Comparison of ENCODE assay signal across 17 cellular contexts in the genomic region with DNA sequence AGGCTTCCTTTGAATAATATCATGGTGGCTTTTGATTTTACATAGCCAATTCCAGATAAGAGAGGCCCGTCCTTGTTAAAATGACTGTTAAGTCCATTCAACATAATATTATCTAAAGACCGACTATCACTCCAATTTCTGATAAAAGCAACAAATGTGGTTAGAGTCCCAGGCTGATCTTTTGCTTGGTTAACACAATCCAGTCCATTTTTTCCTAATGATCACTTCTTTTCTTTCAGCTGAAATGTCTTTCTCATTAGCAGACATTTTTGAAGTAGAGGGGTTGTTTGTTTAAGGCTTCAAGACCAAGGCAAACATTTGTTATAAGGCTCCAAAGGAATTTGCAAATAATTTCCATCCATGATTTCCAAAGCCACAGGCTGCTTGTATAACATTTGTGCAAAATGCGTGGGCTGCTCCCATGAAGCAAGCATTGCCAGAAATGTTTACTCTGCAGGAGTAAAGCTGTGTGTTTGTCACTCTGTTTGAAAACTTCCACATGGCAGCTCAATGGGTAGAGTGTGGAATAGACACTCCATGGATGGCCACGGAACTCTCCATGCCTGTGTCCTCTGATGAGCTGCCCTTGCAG.
DNase-seq lines count a peak whose midpoint lies in the region; TF ChIP-seq lines count a peak whose summit lies in the region.
"Had no signal": no experiment of that assay in that cellular context is flagged by ENCODE, and none has a peak within 500 bp of the region (broad histone marks: within the 10 kb centered on the region; RNA-seq: fewer than 3 reads in every experiment).

No MANE protein-coding gene starts in this region.

- H3K79me2 ChIP-seq in mammary epithelial cell (ENCODE audit: insufficient read depth, low read length): no peaks in the 10 kb centered on the region

- no peaks in the 10 kb centered on the region for H3K36me3 ChIP-seq in HEK293 (ENCODE audit: control insufficient read depth in 2 of 2, insufficient read depth in 1 of 2, low read length in 2 of 2)
- no peaks in the 10 kb centered on the region for H3K36me3 ChIP-seq in right atrium auricular region
- no peaks in the 10 kb centered on the region for H3K36me3 ChIP-seq in stomach
- no peaks in the 10 kb centered on the region for H3K36me3 ChIP-seq in mammary epithelial cell (ENCODE audit: insufficient read depth, low read length)
- no peaks in the 10 kb centered on the region for H3K36me3 ChIP-seq in HAP-1 (replicated peaks)
- H3K36me3 ChIP-seq: gastroesophageal sphincter had no signal

- dilution Hi-C loops in mammary epithelial cell (cut with HindIII; ENCODE audit: low sequenced_read_pairs): loop anchor here (5.0 kb wide), 1 partner anchor 44 kb away; no protein-coding TSS in a partner anchor

- H4K20me1 ChIP-seq in mammary epithelial cell (ENCODE audit: insufficient read depth, low read length): no peaks in the 10 kb centered on the region

- no peak for TF ChIP-seq EP300 in stomach (IDR thresholded peaks at IDR 0.05)

- H3K9me3 ChIP-seq in HEK293 (ENCODE audit: control insufficient read depth, insufficient read depth, low read depth, low read length) (no peaks in the 10 kb centered on the region), right atrium auricular region (peaks cover 0 to 5% of the 10 kb centered on the region in 2 donors), stomach (peaks cover 0 to 13% (median 8%) of the 10 kb centered on the region in 4 donors), mammary epithelial cell (replicated peaks; ENCODE audit: insufficient read depth, low read length) (peaks cover 2% of the 10 kb centered on the region), HAP-1 (no peaks in the 10 kb centered on the region)
- H3K9me3 ChIP-seq: gastroesophageal sphincter had no signal

- intact Hi-C loops in stomach (cut with DNase I; ENCODE audit: low total_unique reads) (no loop called here), mammary epithelial cell (cut with micrococcal nuclease) (no loop called here)

- H3K4me1 ChIP-seq in HEK293 (ENCODE audit: control insufficient read depth, insufficient read depth, low read length) (no peaks in the 10 kb centered on the region), right atrium auricular region (peaks cover 0 to 27% of the 10 kb centered on the region in 2 donors), stomach (peaks cover 0 to 20% (median 8%) of the 10 kb centered on the region in 4 donors), mammary epithelial cell (ENCODE audit: insufficient read depth, low read length) (no peaks in the 10 kb centered on the region), HAP-1 (no peaks in the 10 kb centered on the region)

- TF ChIP-seq CTCF in HEK293 (tag by site-specific recombination; IDR thresholded peaks at IDR 0.05): no peak
- TF ChIP-seq CTCF in right atrium auricular region (IDR thresholded peaks at IDR 0.05): no peak
- no peak for TF ChIP-seq CTCF in stomach (IDR thresholded peaks at IDR 0.05)
- no peak for TF ChIP-seq CTCF in mammary epithelial cell (conservative IDR thresholded peaks at IDR 0.05 in 1 of 2, IDR thresholded peaks at IDR 0.05 in 1 of 2; ENCODE audit: extremely low read depth in 1 of 2, insufficient read depth in 1 of 2, low read depth in 1 of 2, low read length in 2 of 2)

- peak; percentile 89 for DNase-seq in astrocyte of the hippocampus (ENCODE audit: low read depth, low spot score)
- no peak for DNase-seq in right atrium auricular region (ENCODE audit: low spot score)
- DNase-seq in stomach: no peak
- DNase-seq in activated naive CD4-positive, alpha-beta T cell treated with anti-CD3 and anti-CD28 coated beads, Interleukin-2, amount 50 U/mL, for 16 hours: no peak
- no peak for DNase-seq in mammary epithelial cell
- DNase-seq in HAP-1 (ENCODE audit: low spot score in 2 of 2): no peak
- no peak for DNase-seq in activated CD8-positive, alpha-beta memory T cell treated with anti-CD3 and anti-CD28 coated beads for 24 hours
- DNase-seq: activated CD8-positive, alpha-beta memory T cell treated with anti-CD3 and anti-CD28 coated beads, Interleukin-2, amount 50 U/mL, for 48 hours; CD8-positive, alpha-beta T cell; islet precursor cell; naive thymus-derived CD4-positive, alpha-beta T cell; NCI-H1105; NCI-H446; PC-9; stimulated activated CD4-positive, alpha-beta T cell treated with anti-CD3 and anti-CD28 coated beads, Interleukin-4, amount 100 ng/mL, for 1 hour had no signal

- H3K27me3 ChIP-seq in right atrium auricular region (no peaks in the 10 kb centered on the region), stomach (no peaks in the 10 kb centered on the region), mammary epithelial cell (ENCODE audit: insufficient read depth, low read length) (no peaks in the 10 kb centered on the region), HAP-1 (ENCODE audit: low read depth) (no peaks in the 10 kb centered on the region)
- H3K27me3 ChIP-seq: gastroesophageal sphincter had no signal

- H3K4me2 ChIP-seq in mammary epithelial cell (ENCODE audit: insufficient read depth, low read depth, low read length): no peak overlapping the region
- H3K4me2 ChIP-seq: PC-9 had no signal

- in situ Hi-C loops in mammary epithelial cell (cut with MboI; ENCODE audit: low sequenced_read_pairs in 2 of 2): no loop called here
- in situ Hi-C loops in HAP-1 (cut with MboI; ENCODE audit: low sequenced_read_pairs): no loop called here

- TF ChIP-seq POLR2A in stomach (IDR thresholded peaks at IDR 0.05): no peak

- H2AFZ ChIP-seq in mammary epithelial cell (ENCODE audit: low read depth, low read length): no peak overlapping the region
- H2AFZ ChIP-seq: PC-9 had no signal

- POLR2A ChIA-PET in HEK293 (lab: Yijun Ruan, JAX): interaction anchor here (0.6 kb wide), 1 partner anchor 10 kb away, joined by 3 read pairs; no protein-coding TSS in a partner anchor

- 23 to 45% (median 33%) methylated on average over 4 of the region's 4 CpGs for WGBS in stomach, 5 donors
- 82% methylated on average over 4 of the region's 4 CpGs for WGBS in mammary epithelial cell (ENCODE audit: low coverage, missing lambda C conversion rate)

- H3K4me3 ChIP-seq in HEK293 (ENCODE audit: low read depth, low read length): no peak overlapping the region
- no peak overlapping the region for H3K4me3 ChIP-seq in right atrium auricular region
- H3K4me3 ChIP-seq in stomach: no peak overlapping the region
- no peak overlapping the region for H3K4me3 ChIP-seq in mammary epithelial cell (replicated peaks in 1 of 3; ENCODE audit: insufficient read depth in 1 of 3, low read depth in 2 of 3, low read length in 3 of 3)
- no peak overlapping the region for H3K4me3 ChIP-seq in HAP-1
- H3K4me3 ChIP-seq: gastroesophageal sphincter, PC-9 had no signal

- H3K27ac ChIP-seq in HEK293 (ENCODE audit: extremely low read depth, low read depth, low read length): no peak overlapping the region
- H3K27ac ChIP-seq in right atrium auricular region: peak overlapping the region; percentile 8 to 58
- H3K27ac ChIP-seq in stomach: peak overlapping the region in 3 of 5 donors; percentile 10 to 65 (median 45)
- no peak overlapping the region for H3K27ac ChIP-seq in mammary epithelial cell (ENCODE audit: insufficient read depth, low read depth, low read length)
- H3K27ac ChIP-seq: gastroesophageal sphincter, PC-9 had no signal

- H3K9ac ChIP-seq in mammary epithelial cell (ENCODE audit: insufficient read depth, low read length): no peak overlapping the region

- CTCF ChIA-PET in HEK293 (lab: Yijun Ruan, JAX) (interaction anchor here (1.0 to 1.8 kb wide), 4 partner anchors 10 to 66 kb away, joined by 3 to 5 read pairs (median 4); no protein-coding TSS in a partner anchor), mammary epithelial cell (lab: Charles Lee; ENCODE audit: low non-redundant PET) (no interaction called here)

- no TSS peak for BruUV-seq in mammary epithelial cell (replicated peaks; lab: Mats Ljungman, UMichigan)

TF ChIP-seq in HEK293, 187 proteins besides CTCF, POLR2A, EP300 and RAD21:
- TF ChIP-seq ZFHX2 (tag by site-specific recombination; conservative IDR thresholded peaks at IDR 0.05) (peak; percentile 34; the same call in 1 of the 2 replicates), ZNF560 (tag by site-specific recombination; IDR thresholded peaks at IDR 0.05; ENCODE audit: borderline replicate concordance) (no peak), ZNF211 (tag by site-specific recombination; IDR thresholded peaks at IDR 0.05; ENCODE audit: low read depth) (no peak), ZNF24 (tag by site-specific recombination; IDR thresholded peaks at IDR 0.05) (no peak), ZNF571 (tag by site-specific recombination; IDR thresholded peaks at IDR 0.05) (no peak)
- TF ChIP-seq, protein P1, sequence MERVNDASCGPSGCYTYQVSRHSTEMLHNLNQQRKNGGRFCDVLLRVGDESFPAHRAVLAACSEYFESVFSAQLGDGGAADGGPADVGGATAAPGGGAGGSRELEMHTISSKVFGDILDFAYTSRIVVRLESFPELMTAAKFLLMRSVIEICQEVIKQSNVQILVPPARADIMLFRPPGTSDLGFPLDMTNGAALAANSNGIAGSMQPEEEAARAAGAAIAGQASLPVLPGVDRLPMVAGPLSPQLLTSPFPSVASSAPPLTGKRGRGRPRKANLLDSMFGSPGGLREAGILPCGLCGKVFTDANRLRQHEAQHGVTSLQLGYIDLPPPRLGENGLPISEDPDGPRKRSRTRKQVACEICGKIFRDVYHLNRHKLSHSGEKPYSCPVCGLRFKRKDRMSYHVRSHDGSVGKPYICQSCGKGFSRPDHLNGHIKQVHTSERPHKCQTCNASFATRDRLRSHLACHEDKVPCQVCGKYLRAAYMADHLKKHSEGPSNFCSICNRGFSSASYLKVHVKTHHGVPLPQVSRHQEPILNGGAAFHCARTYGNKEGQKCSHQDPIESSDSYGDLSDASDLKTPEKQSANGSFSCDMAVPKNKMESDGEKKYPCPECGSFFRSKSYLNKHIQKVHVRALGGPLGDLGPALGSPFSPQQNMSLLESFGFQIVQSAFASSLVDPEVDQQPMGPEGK (tag by site-specific recombination; IDR thresholded peaks at IDR 0.05): no peak

Comparison
In these comparisons a context has a peak if more than half of its experiments do, and no peak if none do; other contexts are left out.
1. H3K27ac ChIP-seq: peak in right atrium auricular region (2 of 2) and stomach (3 of 5); none in HEK293 (single experiment) and mammary epithelial cell (single experiment).